ENCODE assay signal across 8 cellular contexts in the genomic region with DNA sequence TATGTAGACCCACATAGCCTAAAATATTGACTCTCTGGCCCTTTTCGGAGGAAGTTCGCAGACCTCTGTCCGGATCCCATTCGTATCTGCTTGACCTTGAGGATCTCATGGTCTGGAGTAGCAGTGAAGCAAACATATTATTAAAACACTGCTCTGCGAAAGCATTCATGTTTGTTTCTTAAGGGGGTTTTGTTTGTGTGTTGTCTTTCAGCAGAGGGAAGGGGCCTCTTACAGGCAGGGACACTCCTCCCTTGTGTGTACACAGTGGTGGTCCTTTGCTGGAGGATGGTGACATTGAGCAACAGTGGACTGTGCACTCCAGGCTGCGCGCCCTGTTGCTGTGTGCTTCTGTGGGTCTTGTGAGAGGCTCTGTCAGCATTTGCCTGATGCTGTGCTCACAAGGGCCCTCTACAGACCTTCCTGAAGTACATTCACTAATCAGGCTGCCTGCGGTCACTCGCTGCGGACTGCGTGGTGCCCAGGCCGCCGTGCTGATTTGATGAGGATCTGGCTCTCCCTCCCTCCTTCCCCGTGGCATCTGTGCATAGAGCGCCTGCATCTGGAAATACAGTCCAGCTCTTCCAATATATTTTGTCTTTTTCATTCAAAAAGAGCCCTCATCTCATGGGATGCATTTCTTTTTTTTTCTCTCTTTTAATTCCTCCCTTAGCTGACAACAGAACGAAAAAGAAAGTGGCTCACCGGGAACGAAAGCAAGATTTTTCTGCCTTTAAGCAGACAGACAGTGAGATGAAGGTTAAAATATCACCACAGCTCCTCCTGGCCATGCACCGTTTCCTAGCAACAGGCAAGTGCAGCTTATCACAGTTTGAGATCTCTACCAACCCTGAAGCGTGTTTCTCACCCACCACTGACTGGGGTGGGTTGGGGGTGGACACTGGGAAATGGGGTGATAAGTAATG.
A peak's percentile ranks its signal among the peaks of the same experiment; 100 is the strongest.
DNase-seq lines count a peak whose midpoint lies in the region; ATAC-seq and TF ChIP-seq lines count a peak whose summit lies in the region.

No MANE protein-coding gene starts in this region.

- TF ChIP-seq POLR2A in esophagus squamous epithelium (IDR thresholded peaks at IDR 0.05) (no peak), stomach (IDR thresholded peaks at IDR 0.05) (no peak)

- no peaks in the 10 kb centered on the region for H3K27me3 ChIP-seq in esophagus squamous epithelium
- no peaks in the 10 kb centered on the region for H3K27me3 ChIP-seq in stomach

- H3K27me3 Mint-ChIP-seq in activated T-cell treated with anti-CD3 and anti-CD28 coated beads, Interleukin-2, amount 50 U/mL, for 4 hours (ENCODE audit: low read depth), result no peaks in the 10 kb centered on the region
- no peaks in the 10 kb centered on the region for H3K27me3 Mint-ChIP-seq in naive thymus-derived CD8-positive, alpha-beta T cell

- H3K4me3 Mint-ChIP-seq in activated T-cell treated with anti-CD3 and anti-CD28 coated beads, Interleukin-2, amount 50 U/mL, for 4 hours, result peak overlapping the region; percentile 86
- H3K4me3 Mint-ChIP-seq in naive thymus-derived CD8-positive, alpha-beta T cell, result peak overlapping the region; percentile 81 to 92 (median 86)

- H3K36me3 Mint-ChIP-seq in activated T-cell treated with anti-CD3 and anti-CD28 coated beads, Interleukin-2, amount 50 U/mL, for 4 hours (ENCODE audit: insufficient read depth), result peaks cover 8% of the 10 kb centered on the region
- H3K36me3 Mint-ChIP-seq in naive thymus-derived CD8-positive, alpha-beta T cell, result peaks cover 3 to 27% (median 5%) of the 10 kb centered on the region in 3 donors

- DNase-seq in GM12865 (ENCODE audit: low read depth), result peak; percentile 64
- DNase-seq in NCI-H460 (ENCODE audit: extremely low read depth, low read depth), result peak; percentile 59
- no peak for DNase-seq in activated T-cell treated with anti-CD3 and anti-CD28 coated beads, Interleukin-2, amount 50 U/mL, for 4 hours
- DNase-seq in esophagus squamous epithelium (lab: John Stamatoyannopoulos, UW), result no peak
- DNase-seq in naive thymus-derived CD8-positive, alpha-beta T cell, result peak; percentile 15 to 82 (median 68)
- peak; percentile 50 for DNase-seq in stomach
- DNase-seq in COLO829 (ENCODE audit: low spot score), result no peak

- H3K9me3 Mint-ChIP-seq in activated T-cell treated with anti-CD3 and anti-CD28 coated beads, Interleukin-2, amount 50 U/mL, for 4 hours, result no peaks in the 10 kb centered on the region
- no peaks in the 10 kb centered on the region for H3K9me3 Mint-ChIP-seq in naive thymus-derived CD8-positive, alpha-beta T cell

- intact Hi-C loops in esophagus squamous epithelium (cut with DNase I) (no loop called here), stomach (cut with DNase I; ENCODE audit: low total_unique reads) (no loop called here)

- no peak overlapping the region for H3K27ac ChIP-seq in HEK293 (ENCODE audit: extremely low read depth, low read depth, low read length)
- peak overlapping the region in 3 of 4 donors; percentile 7 to 47 (median 20) for H3K27ac ChIP-seq in esophagus squamous epithelium
- H3K27ac ChIP-seq in stomach, result peak overlapping the region in 2 of 5 donors; percentile 30 to 73

- H3K4me1 ChIP-seq in HEK293 (ENCODE audit: control insufficient read depth, insufficient read depth, low read length), result peaks cover 7% of the 10 kb centered on the region
- peaks cover 0 to 13% (median 0%) of the 10 kb centered on the region in 3 donors for H3K4me1 ChIP-seq in esophagus squamous epithelium
- peaks cover 0 to 18% (median 7%) of the 10 kb centered on the region in 4 donors for H3K4me1 ChIP-seq in stomach

- peaks cover 18% of the 10 kb centered on the region for H3K4me1 Mint-ChIP-seq in activated T-cell treated with anti-CD3 and anti-CD28 coated beads, Interleukin-2, amount 50 U/mL, for 4 hours (ENCODE audit: low read depth)
- H3K4me1 Mint-ChIP-seq in naive thymus-derived CD8-positive, alpha-beta T cell, result peaks cover 6 to 26% (median 16%) of the 10 kb centered on the region in 4 donors

- ATAC-seq in activated T-cell treated with anti-CD3 and anti-CD28 coated beads, Interleukin-2, amount 50 U/mL, for 4 hours, result peak; percentile 82 to 88
- ATAC-seq in naive thymus-derived CD8-positive, alpha-beta T cell, result peak; percentile 93 to 99

- TF ChIP-seq CTCF in GM12865 (IDR thresholded peaks at IDR 0.05; ENCODE audit: insufficient read depth, low read depth, low read length, missing control alignments) (no peak), HEK293 (tag by site-specific recombination; IDR thresholded peaks at IDR 0.05) (peak; percentile 76), esophagus squamous epithelium (IDR thresholded peaks at IDR 0.05) (peak in 1 of 6 experiments; percentile 19), stomach (IDR thresholded peaks at IDR 0.05) (peak in 2 of 7 experiments; percentile 13 to 14)

- CTCF ChIA-PET in HEK293 (lab: Yijun Ruan, JAX), result interaction anchor here (0.6 to 1.8 kb wide), 13 partner anchors 9 to 333 kb away, joined by 3 to 7 read pairs (median 3); partner anchors contain the start of gene CNNM2

- H3K4me3 ChIP-seq in GM12865 (ENCODE audit: low read depth, low read length), result no peak overlapping the region
- H3K4me3 ChIP-seq in HEK293 (ENCODE audit: low read depth, low read length), result no peak overlapping the region
- H3K4me3 ChIP-seq in esophagus squamous epithelium, result peak overlapping the region in 3 of 4 donors; percentile 19 to 47 (median 22)
- H3K4me3 ChIP-seq in stomach, result peak overlapping the region; percentile 23 to 34 (median 28)

- 35 to 58% methylated on average over 19 of the region's 20 CpGs for WGBS in esophagus squamous epithelium, 2 donors
- 35 to 39% (median 37%) methylated on average over 18 to 20 of the region's 20 CpGs for WGBS in stomach, 5 donors

- POLR2A ChIA-PET in HEK293 (lab: Yijun Ruan, JAX), result no interaction called here
- POLR2A ChIA-PET in naive thymus-derived CD8-positive, alpha-beta T cell (lab: Charles Lee), result interaction anchor here (2.2 kb wide), 1 partner anchor 135 kb away, joined by 9 read pairs; the partner anchor contains the start of gene CNNM2

- H3K36me3 ChIP-seq in HEK293 (ENCODE audit: control insufficient read depth in 2 of 2, insufficient read depth in 1 of 2, low read length in 2 of 2) (peaks cover 0 to 4% of the 10 kb centered on the region in 2 experiments; a peak in 1 of 3 replicates), esophagus squamous epithelium (peaks cover 0 to 19% (median 0%) of the 10 kb centered on the region in 3 donors), stomach (peaks cover 0 to 13% (median 10%) of the 10 kb centered on the region in 4 donors)

- H3K27ac Mint-ChIP-seq in naive thymus-derived CD8-positive, alpha-beta T cell, result peak overlapping the region; percentile 81 to 98 (median 93)

- no peaks in the 10 kb centered on the region for H3K9me3 ChIP-seq in HEK293 (ENCODE audit: control insufficient read depth, insufficient read depth, low read depth, low read length)
- H3K9me3 ChIP-seq in esophagus squamous epithelium, result no peaks in the 10 kb centered on the region
- H3K9me3 ChIP-seq in stomach, result no peaks in the 10 kb centered on the region

- TF ChIP-seq EP300 in stomach (IDR thresholded peaks at IDR 0.05), result no peak

TF ChIP-seq in HEK293, 187 proteins besides CTCF, POLR2A, EP300 and RAD21 (continues in another document):
- TF ChIP-seq FEZF1 (tag by site-specific recombination; IDR thresholded peaks at IDR 0.05), result no peak
- peak; percentile 9; the same call in 1 of the 2 replicates for TF ChIP-seq ZNF654 (tag by site-specific recombination; IDR thresholded peaks at IDR 0.05; ENCODE audit: low read depth)
- no peak for TF ChIP-seq ZNF561 (tag by site-specific recombination; IDR thresholded peaks at IDR 0.05; ENCODE audit: borderline replicate concordance)
- no peak for TF ChIP-seq ZNF623 (tag by site-specific recombination; IDR thresholded peaks at IDR 0.05)
- peak; percentile 34; the same call in 1 of the 2 replicates for TF ChIP-seq ZNF600 (tag by site-specific recombination; IDR thresholded peaks at IDR 0.05)
- no peak for TF ChIP-seq ZNF175 (tag by site-specific recombination; IDR thresholded peaks at IDR 0.05)
- TF ChIP-seq KLF1 (tag by site-specific recombination; IDR thresholded peaks at IDR 0.05), result no peak
- 0 out of 2 replicates have a peak, but pooled peaks have one; percentile 38 for TF ChIP-seq ZNF2 (tag by site-specific recombination; IDR thresholded peaks at IDR 0.05)
- TF ChIP-seq ZNF19 (tag by site-specific recombination; IDR thresholded peaks at IDR 0.05; ENCODE audit: low read depth), result no peak
- TF ChIP-seq ZNF843 (tag by site-specific recombination; IDR thresholded peaks at IDR 0.05), result no peak
- no peak for TF ChIP-seq ZSCAN18 (tag by site-specific recombination; IDR thresholded peaks at IDR 0.05)
- TF ChIP-seq ZBTB17 (tag by site-specific recombination; IDR thresholded peaks at IDR 0.05), result peak; percentile 76
- peak; percentile 98 for TF ChIP-seq SCRT2 (tag by site-specific recombination; IDR thresholded peaks at IDR 0.05)
- no peak for TF ChIP-seq BCL6B (tag by site-specific recombination; IDR thresholded peaks at IDR 0.05)
- peak; percentile 68 for TF ChIP-seq ZIC2 (tag by site-specific recombination; IDR thresholded peaks at IDR 0.05)
- TF ChIP-seq ZNF549 (tag by site-specific recombination; IDR thresholded peaks at IDR 0.05), result peak; percentile 37; the same call in 1 of the 2 replicates
- no peak for TF ChIP-seq ZNF394 (tag by site-specific recombination; IDR thresholded peaks at IDR 0.05; ENCODE audit: borderline replicate concordance)
- no peak for TF ChIP-seq ZNF544 (tag by site-specific recombination; IDR thresholded peaks at IDR 0.05)

Comparison
In these comparisons a context has a peak if more than half of its experiments do, and no peak if none do; other contexts are left out.
1. DNase-seq: peak in GM12865 (single experiment), NCI-H460 (single experiment), naive thymus-derived CD8-positive, alpha-beta T cell (10 of 10) and stomach (single experiment); none in activated T-cell treated with anti-CD3 and anti-CD28 coated beads, Interleukin-2, amount 50 U/mL, for 4 hours (single experiment), esophagus squamous epithelium (single experiment) and COLO829 (single experiment).
2. H3K4me3 ChIP-seq: peak in esophagus squamous epithelium (3 of 4) and stomach (4 of 4); none in GM12865 (single experiment) and HEK293 (single experiment).